ENCODE assay signal across 9 cellular contexts in genomic region chr11:94974178-94974577, GRCh38. TPM values are rescaled to one million over a fixed set of nuclear protein-coding genes. Genes with fewer than 3 reads are reported as not detected.
DNase-seq lines count a peak whose midpoint lies in the region; ATAC-seq and TF ChIP-seq lines count a peak whose summit lies in the region.
"Had no signal": no experiment of that assay in that cellular context is flagged by ENCODE, and none has a peak within 500 bp of the region (broad histone marks: within the 10 kb centered on the region; RNA-seq: fewer than 3 reads in every experiment).

No MANE protein-coding gene starts in this region.

- H3K9me3 ChIP-seq in KOPT-K1 (ENCODE audit: insufficient read depth, low read length, poor library complexity, severe bottlenecking), result no peaks in the 10 kb centered on the region

- H3K27ac ChIP-seq in KOPT-K1 (ENCODE audit: low read depth, low read length, poor library complexity, severe bottlenecking) (peak overlapping the region; percentile 80), dorsolateral prefrontal cortex (peak overlapping the region in 12 of 59 donors; percentile 60 to 91 (median 80))

- no peak for ATAC-seq in natural killer cell treated with Interleukin-12 subunit alpha and Interleukin-12 subunit beta and Interleukin-15 and Interleukin-18, amount 100 ng/mL, for 72 hours

- peak overlapping the region; percentile 93 to 96 for H3K27ac Mint-ChIP-seq in natural killer cell treated with Interleukin-12 subunit alpha and Interleukin-12 subunit beta and Interleukin-15 and Interleukin-18, amount 100 ng/mL, for 72 hours

- TF ChIP-seq CTCF in AG09309 (IDR thresholded peaks at IDR 0.05; ENCODE audit: control insufficient read depth, insufficient read depth, low read depth, low read length, missing control alignments) (no peak), dorsolateral prefrontal cortex (IDR thresholded peaks at IDR 0.05 in 54 of 56, conservative IDR thresholded peaks at IDR 0.05 in 2 of 56; ENCODE audit: low read depth in 1 of 56, partially characterized antibody in 56 of 56) (no peak)

- DNase-seq in AG09309 (ENCODE audit: low read depth) (no peak), dorsolateral prefrontal cortex (no peak), NOMO-1 treated with DMSO at 0.1 percent for 48 hours (lab: John Stamatoyannopoulos, UW; ENCODE audit: unreplicated experiment) (no peak), DMS114 treated with DMSO at 0.1 percent for 48 hours (lab: John Stamatoyannopoulos, UW; ENCODE audit: unreplicated experiment) (no peak), NCI-H1048 (lab: John Stamatoyannopoulos, UW) (no peak)
- no peak for DNase-seq in natural killer cell treated with Interleukin-12 subunit alpha and Interleukin-12 subunit beta and Interleukin-15 and Interleukin-18, amount 100 ng/mL, for 72 hours (ENCODE audit: low spot score)
- no peak for DNase-seq in stimulated activated CD4-positive, alpha-beta T cell treated with anti-CD3 and anti-CD28 coated beads, Interleukin-12 subunit alpha, Interleukin-12 subunit beta, amount 100 ng/mL, for 4 hours

- peaks cover 10 to 20% of the 10 kb centered on the region in 2 donors for H3K27me3 Mint-ChIP-seq in natural killer cell treated with Interleukin-12 subunit alpha and Interleukin-12 subunit beta and Interleukin-15 and Interleukin-18, amount 100 ng/mL, for 72 hours

- H3K36me3 Mint-ChIP-seq in natural killer cell treated with Interleukin-12 subunit alpha and Interleukin-12 subunit beta and Interleukin-15 and Interleukin-18, amount 100 ng/mL, for 72 hours, result peaks cover 31% of the 10 kb centered on the region

- H3K27me3 ChIP-seq in dorsolateral prefrontal cortex, result no peaks in the 10 kb centered on the region

- H3K4me3 Mint-ChIP-seq in natural killer cell treated with Interleukin-12 subunit alpha and Interleukin-12 subunit beta and Interleukin-15 and Interleukin-18, amount 100 ng/mL, for 72 hours, result peak overlapping the region; percentile 99

- H3K36me3 ChIP-seq in KOPT-K1 (ENCODE audit: insufficient read depth, low read length), result peaks cover 30% of the 10 kb centered on the region

- H3K9me3 Mint-ChIP-seq in natural killer cell treated with Interleukin-12 subunit alpha and Interleukin-12 subunit beta and Interleukin-15 and Interleukin-18, amount 100 ng/mL, for 72 hours, result no peaks in the 10 kb centered on the region

- intact Hi-C loops in dorsolateral prefrontal cortex (cut with DNase I), result loop anchor here (5.0 to 10.0 kb wide), 5 partner anchors 93 to 791 kb away; partner anchors contain the start of gene SRSF8 (in 1 of the 2)

- H3K4me1 Mint-ChIP-seq in natural killer cell treated with Interleukin-12 subunit alpha and Interleukin-12 subunit beta and Interleukin-15 and Interleukin-18, amount 100 ng/mL, for 72 hours (ENCODE audit: low read depth in 2 of 2), result peaks cover 16 to 22% of the 10 kb centered on the region in 2 donors

- H3K4me3 ChIP-seq in AG09309 (ENCODE audit: control insufficient read depth, low read depth, low read length), result peak overlapping the region; percentile 89
- H3K4me3 ChIP-seq in dorsolateral prefrontal cortex, result peak overlapping the region; percentile 64 to 99 (median 88)

RNA-seq across cellular contexts. Expression of gene KDM4D, which starts 0.7 kb away (rescaled TPM):
- 1 to 10 TPM in 89 of 120 experiments, under 1 TPM in 30, not detected in 1; 0.39 to 3.1 (median 1.4) TPM for total RNA-seq in dorsolateral prefrontal cortex
- under 1 TPM; 0.38 to 0.64 TPM for total RNA-seq in natural killer cell treated with Interleukin-12 subunit alpha and Interleukin-12 subunit beta and Interleukin-15 and Interleukin-18, amount 100 ng/mL, for 72 hours

RNA-seq across cellular contexts. Expression of gene CWC15, which starts 0.8 kb away (rescaled TPM):
- 10 to 100 TPM; 45.0 to 75.4 (median 59.4) TPM for total RNA-seq in dorsolateral prefrontal cortex
- 10 to 100 TPM; 41.5 to 68.3 TPM for total RNA-seq in natural killer cell treated with Interleukin-12 subunit alpha and Interleukin-12 subunit beta and Interleukin-15 and Interleukin-18, amount 100 ng/mL, for 72 hours

RNA-seq across cellular contexts. Expression of gene KDM4E, which starts 50.9 kb away (rescaled TPM):
- total RNA-seq in dorsolateral prefrontal cortex, result not detected
- total RNA-seq in natural killer cell treated with Interleukin-12 subunit alpha and Interleukin-12 subunit beta and Interleukin-15 and Interleukin-18, amount 100 ng/mL, for 72 hours, result not detected
- total RNA-seq: cerebellum had no signal
